20 cellular contexts compared by ENCODE assay signal in the genomic region with DNA sequence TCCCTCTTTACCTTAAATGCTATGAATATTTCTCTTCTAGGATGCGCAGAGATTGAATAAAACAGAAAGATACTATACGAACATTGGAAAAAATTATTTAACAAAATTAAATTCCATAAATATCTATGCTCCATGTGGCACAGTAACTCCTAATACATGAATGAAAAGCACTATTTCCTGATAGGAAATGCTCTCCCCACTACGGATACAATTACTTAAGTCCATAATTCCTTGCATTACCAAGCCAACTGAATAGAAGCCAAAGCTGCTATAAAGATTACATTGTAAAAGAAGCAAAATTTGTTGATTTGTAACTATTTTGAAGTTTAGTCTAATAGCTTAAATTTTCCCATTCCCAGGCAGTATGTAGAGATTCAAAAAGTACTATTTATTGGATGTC.
"Had no signal": no experiment of that assay in that cellular context is flagged by ENCODE, and none has a peak within 500 bp of the region (broad histone marks: within the 10 kb centered on the region; RNA-seq: fewer than 3 reads in every experiment).

No MANE protein-coding gene starts in this region.

- H3K4me1 ChIP-seq: SJSA1 had no signal

- H3K27me3 ChIP-seq: SJSA1 had no signal

- H3K4me3 ChIP-seq: SJSA1 had no signal

- DNase-seq: KBM-7, NCI-H1092, NCI-H1105 treated with DMSO at 0.1 percent for 48 hours, NCI-H1417 treated with DMSO at 0.1 percent for 48 hours, NCI-H146, NCI-H1694 treated with DMSO at 0.1 percent for 48 hours, NCI-H1930, NCI-H2081, NCI-H2107, NCI-H2227 treated with DMSO at 0.1 percent for 48 hours, NCI-H446, NCI-H510A, NCI-H524 treated with DMSO at 0.1 percent for 48 hours, NCI-H69, NCI-H774, Right ventricle myocardium superior, RPMI8226, SIG-M5, SK-N-SH had no signal

- H3K9me3 ChIP-seq: SJSA1, SK-N-SH had no signal

- H3K27ac ChIP-seq: SJSA1 had no signal

- H3K36me3 ChIP-seq: SJSA1 had no signal
